Comparison of ENCODE assay signal across 8 cellular contexts in the genomic region with DNA sequence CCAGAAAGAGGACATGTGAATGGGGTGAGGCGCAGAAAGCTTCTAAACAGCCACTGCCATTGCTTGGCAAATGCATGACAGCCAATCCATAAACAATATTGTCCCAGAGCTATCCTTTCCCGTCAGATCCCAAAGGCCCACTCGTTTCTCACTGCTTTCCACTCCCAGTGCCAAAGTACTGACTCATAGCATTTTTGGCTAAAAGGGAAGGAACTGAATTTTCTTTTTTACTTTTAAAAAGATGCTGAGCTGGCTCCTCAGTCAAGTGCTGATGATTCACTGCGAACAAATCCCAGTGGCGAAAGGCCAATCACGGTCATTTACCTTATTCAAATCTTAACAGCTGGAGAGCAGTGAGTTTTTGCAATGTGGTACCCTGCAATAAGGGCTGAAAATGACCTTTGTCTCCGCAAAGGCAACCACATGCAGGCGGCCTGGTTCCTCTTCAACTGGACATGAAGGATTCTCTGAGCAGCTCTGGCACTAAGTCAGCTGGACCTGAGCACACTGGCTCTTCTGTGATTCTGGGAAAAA.
DNase-seq lines count a peak whose midpoint lies in the region; ATAC-seq and TF ChIP-seq lines count a peak whose summit lies in the region.

No MANE protein-coding gene starts in this region.

- DNase-seq in GM04503 (ENCODE audit: low read depth) (peak; percentile 81), brain pericyte (ENCODE audit: low read depth, low spot score) (peak; percentile 34), hypothalamus (lab: John Stamatoyannopoulos, UW) (peak in 37 of 51 donors; percentile 4 to 78 (median 44)), NCI-H526 treated with DMSO at 0.1 percent for 48 hours (lab: John Stamatoyannopoulos, UW) (no peak), PC-9 (no peak)
- no peak for DNase-seq in CD4-positive, alpha-beta memory T cell

- no peak overlapping the region for H3K4me3 Mint-ChIP-seq in CD4-positive, alpha-beta memory T cell

- H3K36me3 Mint-ChIP-seq in CD4-positive, alpha-beta memory T cell: no peaks in the 10 kb centered on the region

- intact Hi-C loops in CD4-positive, alpha-beta memory T cell (cut with micrococcal nuclease): no loop called here
- intact Hi-C loops in PC-9 (cut with micrococcal nuclease; ENCODE audit: unreplicated experiment): no loop called here

- POLR2A ChIA-PET in CD4-positive, alpha-beta memory T cell (lab: Charles Lee; ENCODE audit: partially characterized antibody): no interaction called here
- POLR2A ChIA-PET in PC-9 (lab: Charles Lee; ENCODE audit: unreplicated experiment): no interaction called here

- BruUV-seq in PC-9 (replicated peaks; lab: Mats Ljungman, UMichigan): no TSS peak

- H3K9me2 ChIP-seq in PC-9 (ENCODE audit: insufficient read depth): no peaks in the 10 kb centered on the region

- peak overlapping the region; percentile 19 for H3K4me3 ChIP-seq in skeletal muscle satellite cell (ENCODE audit: low read length)
- H3K4me3 ChIP-seq in CD4-positive, alpha-beta memory T cell (ENCODE audit: low read length in 2 of 2): no peak overlapping the region
- H3K4me3 ChIP-seq in PC-9: no peak overlapping the region

- H4K20me1 ChIP-seq in PC-9 (ENCODE audit: insufficient read depth): no peaks in the 10 kb centered on the region

- CTCF ChIA-PET in CD4-positive, alpha-beta memory T cell (lab: Charles Lee; ENCODE audit: partially characterized antibody): interaction anchor here (1.0 to 1.2 kb wide), 2 partner anchors 9 to 19 kb away, joined by 3 read pairs; no protein-coding TSS in a partner anchor
- CTCF ChIA-PET in PC-9 (lab: Charles Lee): no interaction called here

- ATAC-seq in GM21360 (IDR thresholded peaks at IDR 0.05; ENCODE audit: unreplicated experiment): no peak

- peaks cover 12% of the 10 kb centered on the region for H3K4me1 ChIP-seq in skeletal muscle satellite cell (ENCODE audit: control insufficient read depth, insufficient read depth, low read length)
- H3K4me1 ChIP-seq in CD4-positive, alpha-beta memory T cell (ENCODE audit: insufficient read depth, low read length): no peaks in the 10 kb centered on the region
- H3K4me1 ChIP-seq in PC-9 (replicated peaks; ENCODE audit: insufficient read depth): no peaks in the 10 kb centered on the region

- H3K27ac Mint-ChIP-seq in CD4-positive, alpha-beta memory T cell: no peak overlapping the region

- no peak overlapping the region for H3K27ac ChIP-seq in CD4-positive, alpha-beta memory T cell (ENCODE audit: low read depth, low read length)
- no peak overlapping the region for H3K27ac ChIP-seq in PC-9

- peaks cover 0 to 3% of the 10 kb centered on the region in 2 donors for H3K27me3 Mint-ChIP-seq in CD4-positive, alpha-beta memory T cell

- H2AFZ ChIP-seq in PC-9: no peak overlapping the region

- H3K9ac ChIP-seq in skeletal muscle satellite cell (ENCODE audit: low read depth, low read length): peak overlapping the region; percentile 68

- H3K79me2 ChIP-seq in PC-9 (ENCODE audit: low read depth): no peaks in the 10 kb centered on the region

- no peak for TF ChIP-seq CTCF in PC-9 (conservative IDR thresholded peaks at IDR 0.05)

- H3K9me3 ChIP-seq in skeletal muscle satellite cell (replicated peaks; ENCODE audit: low read length) (no peaks in the 10 kb centered on the region), PC-9 (ENCODE audit: insufficient read depth, low read depth) (no peaks in the 10 kb centered on the region)
- no peaks in the 10 kb centered on the region for H3K9me3 ChIP-seq in CD4-positive, alpha-beta memory T cell (ENCODE audit: control insufficient read depth in 1 of 2, low read length in 2 of 2)

- peak overlapping the region; percentile 56 for H3K4me2 ChIP-seq in skeletal muscle satellite cell (ENCODE audit: low read length)
- no peak overlapping the region for H3K4me2 ChIP-seq in PC-9

- peaks cover 2% of the 10 kb centered on the region for H3K27me3 ChIP-seq in skeletal muscle satellite cell (ENCODE audit: control insufficient read depth, insufficient read depth, low read length)
- H3K27me3 ChIP-seq in CD4-positive, alpha-beta memory T cell (ENCODE audit: insufficient read depth, low read length): no peaks in the 10 kb centered on the region
- no peaks in the 10 kb centered on the region for H3K27me3 ChIP-seq in PC-9 (ENCODE audit: insufficient read depth, low read depth)

- peaks cover 0 to 6% (median 0%) of the 10 kb centered on the region in 8 donors for H3K9me3 Mint-ChIP-seq in CD4-positive, alpha-beta memory T cell

- H3F3A ChIP-seq in PC-9 (ENCODE audit: insufficient read depth, low read depth): no peaks in the 10 kb centered on the region

- H3K4me1 Mint-ChIP-seq in CD4-positive, alpha-beta memory T cell: no peaks in the 10 kb centered on the region

- H3K36me3 ChIP-seq in skeletal muscle satellite cell (ENCODE audit: insufficient read depth, low read length) (no peaks in the 10 kb centered on the region), PC-9 (ENCODE audit: low read depth) (no peaks in the 10 kb centered on the region)
- H3K36me3 ChIP-seq in CD4-positive, alpha-beta memory T cell (ENCODE audit: insufficient read depth, low read length): no peaks in the 10 kb centered on the region

Comparison
In these comparisons a context has a peak if more than half of its experiments do, and no peak if none do; other contexts are left out.
1. DNase-seq: peak in GM04503 (single experiment), brain pericyte (single experiment) and hypothalamus (37 of 51); none in CD4-positive, alpha-beta memory T cell (0 of 5), NCI-H526 treated with DMSO at 0.1 percent for 48 hours (single experiment) and PC-9 (0 of 2).